In the genomic region with DNA sequence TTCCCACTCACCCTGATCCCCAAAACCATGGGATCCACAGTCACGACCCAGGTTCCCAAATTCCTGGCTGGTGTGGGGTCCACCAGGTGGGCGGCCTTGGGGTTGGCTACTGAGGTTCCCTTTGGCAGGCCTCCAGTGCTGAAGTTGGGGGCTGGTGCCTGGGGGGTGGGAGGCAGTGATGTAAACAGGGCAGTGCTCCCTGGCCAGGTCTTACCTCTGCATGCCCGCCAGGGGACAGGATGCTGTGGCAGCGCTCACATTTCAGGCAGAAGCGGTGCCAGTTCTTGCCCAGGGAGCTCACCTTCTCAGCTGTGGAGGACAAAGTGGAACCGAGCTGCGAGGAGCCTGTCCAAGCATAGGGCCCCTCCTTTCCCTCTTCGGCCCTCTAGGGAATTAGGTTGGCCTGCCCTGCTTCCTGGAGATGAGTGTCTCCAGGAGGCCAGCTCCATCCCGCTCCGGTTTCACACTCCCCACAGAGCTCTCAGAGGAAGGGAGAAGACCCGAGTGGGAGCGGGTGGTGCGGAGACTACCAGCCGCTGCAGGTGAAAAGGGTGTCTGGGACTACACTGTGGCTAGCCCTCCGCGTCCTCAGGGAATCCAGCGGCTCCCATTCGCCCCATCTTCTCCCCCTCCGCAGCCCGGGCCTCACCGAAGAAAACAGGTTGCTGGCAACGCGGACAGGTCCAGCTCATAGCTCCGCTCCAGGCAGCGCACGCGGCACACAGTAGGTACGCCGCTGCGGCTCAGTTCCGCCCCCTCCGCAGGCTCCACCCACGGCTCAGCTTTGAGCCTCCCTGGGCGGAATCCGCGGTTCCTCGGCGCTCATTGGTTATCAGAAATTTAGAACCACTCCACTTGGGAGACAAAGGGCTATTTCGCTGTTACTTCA, we compare ENCODE assay signal across 1 cellular context.
TF ChIP-seq lines count a peak whose summit lies in the region.

Gene CRIP3 (minus strand): TSS at position 726 of the 889 bp plus-strand sequence. CDS start 34 bp downstream, at position 692.

TF ChIP-seq in HepG2, 621 proteins besides CTCF, POLR2A, EP300 and RAD21 (continued from another document and continues in another):
- TF ChIP-seq ZNF646 (CRISPR knock-in tag; IDR thresholded peaks at IDR 0.05) (no peak), KLF16 (CRISPR knock-in tag; IDR thresholded peaks at IDR 0.05) (peak in 1 of 2 experiments; percentile 77; a peak in 1 of 4 replicates), DDIT3 (CRISPR knock-in tag; IDR thresholded peaks at IDR 0.05) (no peak), KLF11 (CRISPR knock-in tag; IDR thresholded peaks at IDR 0.05) (no peak), ZC3H13 (CRISPR knock-in tag; IDR thresholded peaks at IDR 0.05) (no peak), ZKSCAN1 (IDR thresholded peaks at IDR 0.05; ENCODE audit: low read length) (peak; percentile 99), ZEB1 (IDR thresholded peaks at IDR 0.05; ENCODE audit: insufficient replicate concordance, low read depth) (no peak), ZMAT5 (CRISPR knock-in tag; IDR thresholded peaks at IDR 0.05; ENCODE audit: borderline replicate concordance, low read depth) (no peak), HBP1 (CRISPR knock-in tag; IDR thresholded peaks at IDR 0.05; ENCODE audit: low read depth) (no peak), EZH2 (conservative IDR thresholded peaks at IDR 0.05; ENCODE audit: low read depth, low read length) (no peak), GLI4 (CRISPR knock-in tag; IDR thresholded peaks at IDR 0.05; ENCODE audit: borderline replicate concordance) (no peak), ZNF335 (CRISPR knock-in tag; IDR thresholded peaks at IDR 0.05) (0 out of 2 replicates have a peak, but pooled peaks have one; percentile 30), KDM2A (CRISPR knock-in tag; IDR thresholded peaks at IDR 0.05; ENCODE audit: borderline replicate concordance, low read depth) (peak; percentile 88), HNRNPL (IDR thresholded peaks at IDR 0.05; ENCODE audit: low read depth, low read length) (peak; percentile 31; the same call in 1 of the 2 replicates), HDAC1 (CRISPR knock-in tag; IDR thresholded peaks at IDR 0.05) (0 out of 2 replicates have a peak, but pooled peaks have one; percentile 48), ZNF263 (CRISPR knock-in tag; IDR thresholded peaks at IDR 0.05) (peak; percentile 91), KIAA2018 (CRISPR knock-in tag; IDR thresholded peaks at IDR 0.05; ENCODE audit: borderline replicate concordance) (peak; percentile 38; the same call in 1 of the 2 replicates), HCFC1 (IDR thresholded peaks at IDR 0.05; ENCODE audit: low read depth, low read length) (no peak)
- TF ChIP-seq, protein P1, sequence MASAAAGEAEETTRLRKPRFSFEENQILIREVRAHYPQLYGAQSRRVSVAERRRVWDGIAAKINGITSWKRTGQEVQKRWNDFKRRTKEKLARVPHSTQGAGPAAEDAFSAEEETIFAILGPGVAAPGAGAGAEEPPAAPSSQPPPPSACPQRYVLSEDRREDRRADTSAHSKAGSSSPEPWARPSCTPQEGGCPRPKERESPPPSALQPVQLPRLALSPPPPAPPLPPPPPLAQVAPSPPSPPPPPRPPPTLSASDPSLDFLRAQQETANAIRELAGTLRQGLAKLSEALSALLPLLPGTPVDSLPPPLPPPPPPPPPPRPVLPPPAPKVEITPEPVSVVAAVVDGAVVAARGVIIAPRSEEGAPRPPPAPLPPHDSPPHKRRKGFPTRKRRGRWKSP (CRISPR knock-in tag; IDR thresholded peaks at IDR 0.05), result peak; percentile 82; the same call in 1 of the 2 replicates
- TF ChIP-seq, protein P2, sequence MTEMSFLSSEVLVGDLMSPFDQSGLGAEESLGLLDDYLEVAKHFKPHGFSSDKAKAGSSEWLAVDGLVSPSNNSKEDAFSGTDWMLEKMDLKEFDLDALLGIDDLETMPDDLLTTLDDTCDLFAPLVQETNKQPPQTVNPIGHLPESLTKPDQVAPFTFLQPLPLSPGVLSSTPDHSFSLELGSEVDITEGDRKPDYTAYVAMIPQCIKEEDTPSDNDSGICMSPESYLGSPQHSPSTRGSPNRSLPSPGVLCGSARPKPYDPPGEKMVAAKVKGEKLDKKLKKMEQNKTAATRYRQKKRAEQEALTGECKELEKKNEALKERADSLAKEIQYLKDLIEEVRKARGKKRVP (CRISPR knock-in tag; IDR thresholded peaks at IDR 0.05), result no peak
- TF ChIP-seq, protein P3, sequence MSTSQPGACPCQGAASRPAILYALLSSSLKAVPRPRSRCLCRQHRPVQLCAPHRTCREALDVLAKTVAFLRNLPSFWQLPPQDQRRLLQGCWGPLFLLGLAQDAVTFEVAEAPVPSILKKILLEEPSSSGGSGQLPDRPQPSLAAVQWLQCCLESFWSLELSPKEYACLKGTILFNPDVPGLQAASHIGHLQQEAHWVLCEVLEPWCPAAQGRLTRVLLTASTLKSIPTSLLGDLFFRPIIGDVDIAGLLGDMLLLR (CRISPR knock-in tag; IDR thresholded peaks at IDR 0.05), result 0 out of 2 replicates have a peak, but pooled peaks have one; percentile 24
- TF ChIP-seq, protein P4, sequence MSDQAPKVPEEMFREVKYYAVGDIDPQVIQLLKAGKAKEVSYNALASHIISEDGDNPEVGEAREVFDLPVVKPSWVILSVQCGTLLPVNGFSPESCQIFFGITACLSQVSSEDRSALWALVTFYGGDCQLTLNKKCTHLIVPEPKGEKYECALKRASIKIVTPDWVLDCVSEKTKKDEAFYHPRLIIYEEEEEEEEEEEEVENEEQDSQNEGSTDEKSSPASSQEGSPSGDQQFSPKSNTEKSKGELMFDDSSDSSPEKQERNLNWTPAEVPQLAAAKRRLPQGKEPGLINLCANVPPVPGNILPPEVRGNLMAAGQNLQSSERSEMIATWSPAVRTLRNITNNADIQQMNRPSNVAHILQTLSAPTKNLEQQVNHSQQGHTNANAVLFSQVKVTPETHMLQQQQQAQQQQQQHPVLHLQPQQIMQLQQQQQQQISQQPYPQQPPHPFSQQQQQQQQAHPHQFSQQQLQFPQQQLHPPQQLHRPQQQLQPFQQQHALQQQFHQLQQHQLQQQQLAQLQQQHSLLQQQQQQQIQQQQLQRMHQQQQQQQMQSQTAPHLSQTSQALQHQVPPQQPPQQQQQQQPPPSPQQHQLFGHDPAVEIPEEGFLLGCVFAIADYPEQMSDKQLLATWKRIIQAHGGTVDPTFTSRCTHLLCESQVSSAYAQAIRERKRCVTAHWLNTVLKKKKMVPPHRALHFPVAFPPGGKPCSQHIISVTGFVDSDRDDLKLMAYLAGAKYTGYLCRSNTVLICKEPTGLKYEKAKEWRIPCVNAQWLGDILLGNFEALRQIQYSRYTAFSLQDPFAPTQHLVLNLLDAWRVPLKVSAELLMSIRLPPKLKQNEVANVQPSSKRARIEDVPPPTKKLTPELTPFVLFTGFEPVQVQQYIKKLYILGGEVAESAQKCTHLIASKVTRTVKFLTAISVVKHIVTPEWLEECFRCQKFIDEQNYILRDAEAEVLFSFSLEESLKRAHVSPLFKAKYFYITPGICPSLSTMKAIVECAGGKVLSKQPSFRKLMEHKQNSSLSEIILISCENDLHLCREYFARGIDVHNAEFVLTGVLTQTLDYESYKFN (CRISPR knock-in tag; conservative IDR thresholded peaks at IDR 0.05), result 0 out of 2 replicates have a peak, but pooled peaks have one; percentile 16
